In genomic region chr6:149545754-149546471, GRCh38 we compare ENCODE assay signal across 8 cellular contexts. TPM values are rescaled to one million over a fixed set of nuclear protein-coding genes. Genes with fewer than 3 reads are reported as not detected.
DNase-seq lines count a peak whose midpoint lies in the region; ATAC-seq, FAIRE-seq and TF ChIP-seq lines count a peak whose summit lies in the region.

TSS of gene PPIL4 (minus strand) at chr6:149546043. CDS start at chr6:149546005, 38 bp downstream.

- CTCF ChIA-PET in HepG2 (lab: Yijun Ruan, JAX; ENCODE audit: low intra/inter-chr PET ratio, low total read pairs) = interaction anchor here (1.3 kb wide), 1 partner anchor 178 kb away, joined by 3 read pairs; no protein-coding TSS in a partner anchor

- H3K27me3 ChIP-seq in HepG2 (ENCODE audit: control insufficient read depth in 1 of 2, insufficient read depth in 2 of 2, low read length in 2 of 2) = no peaks in the 10 kb centered on the region; a peak in 2 of 5 replicates

- peaks cover 6 to 9% of the 10 kb centered on the region in 2 donors for H3K36me3 Mint-ChIP-seq in CD14-positive monocyte
- H3K36me3 Mint-ChIP-seq in dendritic cell treated with granulocyte-macrophage colony-stimulating factor and Interleukin-4, amounts not matched to agents 40 ng/mL and 50 ng/mL, for 4 days (ENCODE audit: low read depth) = peaks cover 27% of the 10 kb centered on the region

- TF ChIP-seq EP300 in HepG2 (IDR thresholded peaks at IDR 0.05; ENCODE audit: low read depth in 2 of 2, low read length in 2 of 2) = peak; percentile 56 to 71; a peak in 2 of 4 replicates
- no peak; the same call in 1 of the 2 replicates for TF ChIP-seq EP300 in HepG2 (CRISPR knock-in tag; IDR thresholded peaks at IDR 0.05; ENCODE audit: borderline replicate concordance)

- H3K27me3 Mint-ChIP-seq in CD14-positive monocyte (ENCODE audit: low read depth in 3 of 3) = peaks cover 0 to 12% (median 3%) of the 10 kb centered on the region in 3 donors
- H3K27me3 Mint-ChIP-seq in dendritic cell treated with granulocyte-macrophage colony-stimulating factor and Interleukin-4, amounts not matched to agents 40 ng/mL and 50 ng/mL, for 4 days = peaks cover 10% of the 10 kb centered on the region

- H3K4me1 Mint-ChIP-seq in CD14-positive monocyte = peaks cover 25% of the 10 kb centered on the region
- H3K4me1 Mint-ChIP-seq in dendritic cell treated with granulocyte-macrophage colony-stimulating factor and Interleukin-4, amounts not matched to agents 40 ng/mL and 50 ng/mL, for 4 days (ENCODE audit: low read depth) = peaks cover 35% of the 10 kb centered on the region

- peaks cover 43% of the 10 kb centered on the region for H3K4me1 ChIP-seq in HepG2 (ENCODE audit: insufficient read depth, low read length)

- peak within 1 kb of the TSS; percentile 99 to 100 (median 100) for H3K27ac Mint-ChIP-seq in CD14-positive monocyte
- H3K27ac Mint-ChIP-seq in dendritic cell treated with granulocyte-macrophage colony-stimulating factor and Interleukin-4, amounts not matched to agents 40 ng/mL and 50 ng/mL, for 4 days = peak within 1 kb of the TSS; percentile 96

- peaks cover 46% of the 10 kb centered on the region for H3K79me2 ChIP-seq in HepG2 (ENCODE audit: insufficient read depth, low read length)

- peaks cover 0 to under 1% of the 10 kb centered on the region in 2 experiments; a peak in 3 of 5 replicates for H3K36me3 ChIP-seq in HepG2 (replicated peaks in 1 of 2; ENCODE audit: control insufficient read depth in 1 of 2, insufficient read depth in 2 of 2, low read length in 2 of 2)

- peak; percentile 70 for TF ChIP-seq RAD21 in HepG2 (CRISPR knock-in tag; IDR thresholded peaks at IDR 0.05)

- intact Hi-C loops in CD14-positive monocyte (cut with micrococcal nuclease) (loop anchor here in 1 of 2 donors (10.0 kb wide), 1 partner anchor 389 kb away; no protein-coding TSS in a partner anchor), HepG2 (cut with micrococcal nuclease; ENCODE audit: unreplicated experiment) (loop anchor here (1.0 to 5.0 kb wide), 2 partner anchors 20 to 101 kb away; partner anchors contain the start of genes GINM1 and KATNA1)
- intact Hi-C loops in dendritic cell treated with granulocyte-macrophage colony-stimulating factor and Interleukin-4, amounts not matched to agents 40 ng/mL and 50 ng/mL, for 4 days (cut with micrococcal nuclease) = loop anchor here (1.0 kb wide), 1 partner anchor 20 kb away; the partner anchor contains the start of gene GINM1

- peak; percentile 96 for DNase-seq in CD14-positive monocyte (ENCODE audit: low spot score)
- peak; percentile 94 for DNase-seq in NCI-H748 (lab: John Stamatoyannopoulos, UW; ENCODE audit: unreplicated experiment)
- DNase-seq in activated CD4-positive, alpha-beta T cell treated with anti-CD3 and anti-CD28 coated beads, Interleukin-2, amount 50 U/mL, for 24 hours (ENCODE audit: low read depth in 1 of 2, low spot score in 1 of 2) = peak; percentile 93 to 95
- DNase-seq in HepG2 (ENCODE audit: low spot score) = peak; percentile 89
- DNase-seq in stimulated activated CD4-positive, alpha-beta T cell treated with anti-CD3 and anti-CD28 coated beads, Interleukin-4, amount 100 ng/mL, for 1 hour = peak; percentile 97

- in situ Hi-C loops in HepG2 (cut with HindIII; ENCODE audit: extremely low pct_ligation_motif_present, low pct_unique_long_range_greater_than_20kb) = no loop called here

- under 1% methylated on average over 32 of the region's 71 CpGs for WGBS in HepG2 (ENCODE audit: low lambda C conversion rate)

- peak within 1 kb of the TSS; percentile 96 for H3K27ac ChIP-seq in HepG2 (ENCODE audit: extremely low read length, insufficient read depth, low read length)

- TF ChIP-seq POLR2A in HepG2 (IDR thresholded peaks at IDR 0.05; ENCODE audit: insufficient read depth in 1 of 2, low read depth in 2 of 2, low read length in 2 of 2) = peak; percentile 81 to 93

- peak within 1 kb of the TSS; percentile 99 for H3K9ac ChIP-seq in HepG2 (ENCODE audit: insufficient read depth, low read depth, low read length)

- peak; percentile 92 for ATAC-seq in GM19328 (IDR thresholded peaks at IDR 0.05; ENCODE audit: unreplicated experiment)
- peak; percentile 82 for ATAC-seq in HG03520 (IDR thresholded peaks at IDR 0.05; ENCODE audit: unreplicated experiment)
- ATAC-seq in HepG2 = peak; percentile 88

- peak within 1 kb of the TSS; percentile 98 for H3K4me2 ChIP-seq in HepG2 (ENCODE audit: low read depth, low read length)

- peak within 1 kb of the TSS; percentile 97 to 99 for H3K4me3 Mint-ChIP-seq in CD14-positive monocyte
- H3K4me3 Mint-ChIP-seq in dendritic cell treated with granulocyte-macrophage colony-stimulating factor and Interleukin-4, amounts not matched to agents 40 ng/mL and 50 ng/mL, for 4 days = peak within 1 kb of the TSS; percentile 93

- BruUV-seq in HepG2 (replicated peaks; lab: Mats Ljungman, UMichigan) = no TSS peak

- peaks cover 19% of the 10 kb centered on the region for H4K20me1 ChIP-seq in HepG2 (ENCODE audit: insufficient read depth, low read length)

- H3K4me3 ChIP-seq in HepG2 (replicated peaks in 1 of 3; ENCODE audit: insufficient read depth in 1 of 3, low read depth in 2 of 3, low read length in 3 of 3) = peak within 1 kb of the TSS; percentile 87 to 97 (median 91)

- H3K9me3 ChIP-seq in HepG2 (ENCODE audit: low read length) = no peaks in the 10 kb centered on the region

- POLR2A ChIA-PET in HepG2 (lab: Yijun Ruan, JAX) = interaction anchor here (0.6 to 5.9 kb wide), 8 partner anchors 15 to 202 kb away, joined by 3 to 36 read pairs (median 4); partner anchors contain the start of genes GINM1, LATS1 and ZC3H12D

- FAIRE-seq in HepG2 (lab: Jason Lieb, UNC) = no peak

- TF ChIP-seq CTCF in CD14-positive monocyte (IDR thresholded peaks at IDR 0.05) (peak; percentile 78), HepG2 (CRISPR knock-in tag; IDR thresholded peaks at IDR 0.05) (peak; percentile 85)

- H2AFZ ChIP-seq in HepG2 (ENCODE audit: low read length) = peak within 1 kb of the TSS; percentile 59

- peaks cover 0 to 2% (median 0%) of the 10 kb centered on the region in 7 donors for H3K9me3 Mint-ChIP-seq in CD14-positive monocyte
- H3K9me3 Mint-ChIP-seq in dendritic cell treated with granulocyte-macrophage colony-stimulating factor and Interleukin-4, amounts not matched to agents 40 ng/mL and 50 ng/mL, for 4 days = no peaks in the 10 kb centered on the region

TF ChIP-seq in HepG2, 621 proteins besides CTCF, POLR2A, EP300 and RAD21 (continues in another document):
- TF ChIP-seq AKNA (CRISPR knock-in tag; IDR thresholded peaks at IDR 0.05; ENCODE audit: borderline replicate concordance) = no peak
- peak; percentile 88 for TF ChIP-seq ZNF331 (CRISPR knock-in tag; IDR thresholded peaks at IDR 0.05)

RNA-seq across cellular contexts. Expression of gene PPIL4, which starts in this region (rescaled TPM):
- polyA plus RNA-seq in CD14-positive monocyte (1 to 10 TPM; 4.4 to 9.2 TPM), HepG2 (2011; rRNA removed) (5.2 and 5.5 TPM in 2 replicates)
- 46.0 and 67.8 TPM in 2 replicates for total RNA-seq in HepG2 (2016; rRNA removed; fragmentation: Illumina TruSeq; extraction: Trizol)
- total RNA-seq in HepG2 (2016; cell fraction: cytosol; rRNA removed; fragmentation: Illumina TruSeq; extraction: Trizol; ENCODE audit: low read depth) = 13.8 and 17.0 TPM in 2 replicates
- total RNA-seq in HepG2 (2016; cell fraction: insoluble cytoplasmic fraction; rRNA removed; fragmentation: Illumina TruSeq; extraction: Trizol) = 47.1 and 69.6 TPM in 2 replicates
- total RNA-seq in HepG2 (2016; cell fraction: membrane; rRNA removed; fragmentation: Illumina TruSeq; extraction: Trizol) = 14.4 and 19.2 TPM in 2 replicates
- 37.8 and 41.0 TPM in 2 replicates for total RNA-seq in HepG2 (2016; cell fraction: nucleus; rRNA removed; fragmentation: Illumina TruSeq; extraction: Trizol)
- polyA plus RNA-seq in HepG2 (2011; cell fraction: cytosol; rRNA removed) = 1.8 and 3.8 TPM in 2 replicates
- 4.0 and 6.2 TPM in 2 replicates for polyA plus RNA-seq in HepG2 (2011; cell fraction: nucleus; rRNA removed)
- 21.8 and 30.7 TPM in 2 replicates for polyA plus RNA-seq in HepG2 (2012)
- 2.4 and 2.5 TPM in 2 replicates for polyA plus RNA-seq in HepG2 (2016; cell fraction: cytosol; fragmentation: Illumina TruSeq; extraction: Trizol; ENCODE audit: low read depth)
- 59.0 and 69.8 TPM in 2 replicates for polyA plus RNA-seq in HepG2 (2016; cell fraction: insoluble cytoplasmic fraction; fragmentation: Illumina TruSeq; extraction: Trizol; ENCODE audit: low read depth)
- 3.5 and 5.4 TPM in 2 replicates for polyA plus RNA-seq in HepG2 (2016; cell fraction: membrane; fragmentation: Illumina TruSeq; extraction: Trizol; ENCODE audit: low read depth)
- 55.7 and 57.6 TPM in 2 replicates for polyA plus RNA-seq in HepG2 (2016; cell fraction: nucleus; fragmentation: Illumina TruSeq; extraction: Trizol; ENCODE audit: insufficient read depth, low read depth)
- polyA minus RNA-seq in HepG2 (2011; rRNA and poly(A)+ RNA removed; ENCODE audit: low replicate concordance) = 1.0 and 1.7 TPM in 2 replicates
- 9.3 and 11.2 TPM in 2 replicates for polyA minus RNA-seq in HepG2 (2011; cell fraction: cytosol; rRNA and poly(A)+ RNA removed)
- polyA minus RNA-seq in HepG2 (2011; cell fraction: nucleus; rRNA and poly(A)+ RNA removed) = 18.6 and 19.8 TPM in 2 replicates

Comparison
In these comparisons a context has a peak if more than half of its experiments do, and no peak if none do; other contexts are left out.
1. Peak in every context shown above with its lines: DNase-seq, ATAC-seq, H3K4me3 ChIP-seq and H3K27ac ChIP-seq.